ENCODE assay signal across 26 cellular contexts in the genomic region with DNA sequence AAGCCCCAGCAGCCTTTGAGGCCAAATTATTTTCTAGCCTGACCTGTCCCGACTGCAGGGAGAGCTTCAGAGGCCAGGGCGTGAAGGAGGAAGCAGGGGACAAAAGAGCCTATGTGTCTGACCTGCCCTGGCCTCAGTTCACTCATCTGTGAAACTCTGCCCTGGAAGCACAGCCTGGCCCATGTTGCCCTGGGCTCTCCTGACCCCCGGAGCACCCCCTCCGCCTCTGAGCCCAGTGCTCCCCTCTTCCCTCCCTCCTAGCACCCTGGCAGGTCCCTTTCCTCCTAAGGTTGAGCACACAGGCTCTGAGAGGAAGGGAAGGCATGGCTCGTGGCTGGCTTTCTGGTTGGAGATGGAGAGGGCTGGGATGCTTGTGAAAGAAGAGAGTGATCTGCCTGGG. TPM values are rescaled to one million over a fixed set of nuclear protein-coding genes. Genes with fewer than 3 reads are reported as not detected.
"Had no signal": no experiment of that assay in that cellular context is flagged by ENCODE, and none has a peak within 500 bp of the region (broad histone marks: within the 10 kb centered on the region; RNA-seq: fewer than 3 reads in every experiment).

No MANE protein-coding gene starts in this region.

- H3K27me3 ChIP-seq: gastroesophageal sphincter, uterus had no signal

- DNase-seq: colonic mucosa; effector CD8-positive, alpha-beta T cell; endodermal cell; foreskin fibroblast; immature natural killer cell; islet precursor cell; left ventricle myocardium superior; lower lobe of right lung; naive thymus-derived CD8-positive, alpha-beta T cell; nephron progenitor cell; occipital lobe; right lobe of liver; small intestine; stimulated activated CD4-positive, alpha-beta T cell treated with anti-CD3 and anti-CD28 coated beads, Interleukin-15, amount 100 ng/mL, for 24 hours; stimulated activated CD4-positive, alpha-beta T cell treated with anti-CD3 and anti-CD28 coated beads, Interleukin-2, amount 100 ng/mL, for 48 hours; stimulated activated naive B cell treated with anti-CD40 and anti-IgM and Interleukin-4, amounts not matched to agents 10 μg/mL and 1 μg/mL and 100 μg/mL, for 72 hours; upper lobe of right lung; uterus had no signal

- H3K36me3 ChIP-seq: colonic mucosa, gastroesophageal sphincter, heart left ventricle, lower lobe of right lung, right lobe of liver, thoracic aorta, tibial nerve, upper lobe of right lung, uterus had no signal

- H3K27ac ChIP-seq: colonic mucosa, epithelial cell of prostate, gastroesophageal sphincter, heart left ventricle, hepatocyte, lower lobe of right lung, parathyroid adenoma, right lobe of liver, thoracic aorta, tibial nerve, upper lobe of right lung, uterus had no signal

- H3K9me3 ChIP-seq: colonic mucosa, gastroesophageal sphincter, heart left ventricle, lower lobe of right lung, right lobe of liver, thoracic aorta, tibial nerve, upper lobe of right lung, uterus had no signal

- H2AFZ ChIP-seq: hepatocyte, parathyroid adenoma had no signal

- H3K79me2 ChIP-seq: hepatocyte, parathyroid adenoma had no signal

- H3K4me1 ChIP-seq: colonic mucosa, parathyroid adenoma, uterus had no signal

- H3K4me3 ChIP-seq: colonic mucosa, gastroesophageal sphincter, heart left ventricle, hepatocyte, lower lobe of right lung, right lobe of liver, thoracic aorta, tibial nerve, upper lobe of right lung, uterus had no signal

- H3K9ac ChIP-seq: parathyroid adenoma had no signal

- H3K4me2 ChIP-seq: hepatocyte had no signal

- ATAC-seq: esophagus mucosa; gastroesophageal sphincter; heart left ventricle; left ventricle myocardium superior; lower lobe of right lung; naive thymus-derived CD8-positive, alpha-beta T cell; right lobe of liver; stimulated activated naive B cell treated with anti-CD40 and anti-IgM and Interleukin-4, amounts not matched to agents 10 μg/mL and 1 μg/mL and 100 μg/mL, for 72 hours; upper lobe of right lung had no signal

RNA-seq across cellular contexts. Expression of a gene that starts 3.4 kb away (rescaled TPM):
- total RNA-seq: naive thymus-derived CD8-positive, alpha-beta T cell had no signal
- polyA plus RNA-seq: naive thymus-derived CD8-positive, alpha-beta T cell had no signal
